In the genomic region with DNA sequence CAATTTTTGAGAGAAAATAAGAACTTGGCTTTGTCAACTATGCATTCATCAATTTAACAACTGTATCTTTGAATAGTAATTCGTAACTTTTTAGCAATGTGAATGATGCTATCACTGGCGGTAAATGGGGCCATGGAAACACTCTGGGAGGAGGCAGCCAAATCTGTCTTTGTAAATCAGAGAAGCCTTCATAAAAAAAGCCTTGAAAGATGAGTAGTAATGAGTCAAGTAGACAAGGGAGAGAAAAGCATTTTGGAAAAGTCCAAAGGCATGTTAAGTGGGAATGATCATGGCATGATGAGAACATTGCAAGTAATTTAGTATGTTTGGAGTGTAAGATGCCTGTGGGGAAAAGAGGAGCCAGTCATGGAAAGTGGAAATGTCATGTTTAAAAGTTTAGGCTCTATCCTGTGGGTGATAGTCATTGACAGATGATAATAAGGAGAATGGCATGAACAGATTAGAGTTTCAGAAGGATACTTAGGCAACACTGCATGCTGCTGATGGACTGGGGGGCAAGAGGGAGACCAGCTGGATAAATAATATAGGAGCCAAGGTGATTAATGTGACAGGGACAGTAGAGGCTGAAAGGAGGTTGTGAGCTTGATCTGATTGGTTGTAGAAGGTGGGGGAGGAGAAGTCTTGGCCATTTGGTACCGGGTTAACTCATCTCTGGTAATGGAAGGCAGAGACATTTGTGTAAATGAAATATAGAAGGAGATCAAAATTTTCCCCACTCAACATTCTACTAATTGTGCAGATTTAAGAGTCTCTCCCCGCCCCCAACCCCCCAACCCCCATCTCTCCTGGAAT, we compare ENCODE assay signal across 2 cellular contexts.
TF ChIP-seq lines count a peak whose summit lies in the region.

No MANE protein-coding gene starts in this region.

TF ChIP-seq in WTC11, 78 proteins besides CTCF, POLR2A, EP300 and RAD21 (continues in another document):
- TF ChIP-seq, protein P1, sequence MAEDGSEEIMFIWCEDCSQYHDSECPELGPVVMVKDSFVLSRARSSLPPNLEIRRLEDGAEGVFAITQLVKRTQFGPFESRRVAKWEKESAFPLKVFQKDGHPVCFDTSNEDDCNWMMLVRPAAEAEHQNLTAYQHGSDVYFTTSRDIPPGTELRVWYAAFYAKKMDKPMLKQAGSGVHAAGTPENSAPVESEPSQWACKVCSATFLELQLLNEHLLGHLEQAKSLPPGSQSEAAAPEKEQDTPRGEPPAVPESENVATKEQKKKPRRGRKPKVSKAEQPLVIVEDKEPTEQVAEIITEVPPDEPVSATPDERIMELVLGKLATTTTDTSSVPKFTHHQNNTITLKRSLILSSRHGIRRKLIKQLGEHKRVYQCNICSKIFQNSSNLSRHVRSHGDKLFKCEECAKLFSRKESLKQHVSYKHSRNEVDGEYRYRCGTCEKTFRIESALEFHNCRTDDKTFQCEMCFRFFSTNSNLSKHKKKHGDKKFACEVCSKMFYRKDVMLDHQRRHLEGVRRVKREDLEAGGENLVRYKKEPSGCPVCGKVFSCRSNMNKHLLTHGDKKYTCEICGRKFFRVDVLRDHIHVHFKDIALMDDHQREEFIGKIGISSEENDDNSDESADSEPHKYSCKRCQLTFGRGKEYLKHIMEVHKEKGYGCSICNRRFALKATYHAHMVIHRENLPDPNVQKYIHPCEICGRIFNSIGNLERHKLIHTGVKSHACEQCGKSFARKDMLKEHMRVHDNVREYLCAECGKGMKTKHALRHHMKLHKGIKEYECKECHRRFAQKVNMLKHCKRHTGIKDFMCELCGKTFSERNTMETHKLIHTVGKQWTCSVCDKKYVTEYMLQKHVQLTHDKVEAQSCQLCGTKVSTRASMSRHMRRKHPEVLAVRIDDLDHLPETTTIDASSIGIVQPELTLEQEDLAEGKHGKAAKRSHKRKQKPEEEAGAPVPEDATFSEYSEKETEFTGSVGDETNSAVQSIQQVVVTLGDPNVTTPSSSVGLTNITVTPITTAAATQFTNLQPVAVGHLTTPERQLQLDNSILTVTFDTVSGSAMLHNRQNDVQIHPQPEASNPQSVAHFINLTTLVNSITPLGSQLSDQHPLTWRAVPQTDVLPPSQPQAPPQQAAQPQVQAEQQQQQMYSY (CRISPR knock-in tag; IDR thresholded peaks at IDR 0.05), result no peak
- TF ChIP-seq, protein P2, sequence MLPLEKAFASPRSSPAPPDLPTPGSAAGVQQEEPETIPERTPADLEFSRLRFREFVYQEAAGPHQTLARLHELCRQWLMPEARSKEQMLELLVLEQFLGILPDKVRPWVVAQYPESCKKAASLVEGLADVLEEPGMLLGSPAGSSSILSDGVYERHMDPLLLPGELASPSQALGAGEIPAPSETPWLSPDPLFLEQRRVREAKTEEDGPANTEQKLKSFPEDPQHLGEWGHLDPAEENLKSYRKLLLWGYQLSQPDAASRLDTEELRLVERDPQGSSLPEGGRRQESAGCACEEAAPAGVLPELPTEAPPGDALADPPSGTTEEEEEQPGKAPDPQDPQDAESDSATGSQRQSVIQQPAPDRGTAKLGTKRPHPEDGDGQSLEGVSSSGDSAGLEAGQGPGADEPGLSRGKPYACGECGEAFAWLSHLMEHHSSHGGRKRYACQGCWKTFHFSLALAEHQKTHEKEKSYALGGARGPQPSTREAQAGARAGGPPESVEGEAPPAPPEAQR (CRISPR knock-in tag; IDR thresholded peaks at IDR 0.05), result no peak
- TF ChIP-seq ZNF263 (CRISPR knock-in tag; IDR thresholded peaks at IDR 0.05; ENCODE audit: low read depth) (no peak), SOX15 (CRISPR knock-in tag; IDR thresholded peaks at IDR 0.05) (no peak), ZNF219 (CRISPR knock-in tag; IDR thresholded peaks at IDR 0.05; ENCODE audit: borderline replicate concordance) (no peak), ATF1 (CRISPR knock-in tag; IDR thresholded peaks at IDR 0.05) (no peak), RELA (CRISPR knock-in tag; IDR thresholded peaks at IDR 0.05; ENCODE audit: borderline replicate concordance) (no peak), RORB (CRISPR knock-in tag; IDR thresholded peaks at IDR 0.05) (no peak), JAZF1 (CRISPR knock-in tag; IDR thresholded peaks at IDR 0.05) (no peak), OVOL2 (CRISPR knock-in tag; IDR thresholded peaks at IDR 0.05; ENCODE audit: borderline replicate concordance) (no peak), NFYB (CRISPR knock-in tag; conservative IDR thresholded peaks at IDR 0.05; ENCODE audit: low read depth) (no peak), ZNF423 (CRISPR knock-in tag; IDR thresholded peaks at IDR 0.05) (no peak), JUN (CRISPR knock-in tag; IDR thresholded peaks at IDR 0.05) (no peak)
- TF ChIP-seq, protein P3, sequence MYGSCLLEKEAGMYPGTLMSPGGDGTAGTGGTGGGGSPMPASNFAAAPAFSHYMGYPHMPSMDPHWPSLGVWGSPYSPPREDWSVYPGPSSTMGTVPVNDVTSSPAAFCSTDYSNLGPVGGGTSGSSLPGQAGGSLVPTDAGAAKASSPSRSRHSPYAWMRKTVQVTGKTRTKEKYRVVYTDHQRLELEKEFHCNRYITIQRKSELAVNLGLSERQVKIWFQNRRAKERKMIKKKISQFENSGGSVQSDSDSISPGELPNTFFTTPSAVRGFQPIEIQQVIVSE (CRISPR knock-in tag; IDR thresholded peaks at IDR 0.05; ENCODE audit: borderline replicate concordance), result no peak
- TF ChIP-seq, protein P4, sequence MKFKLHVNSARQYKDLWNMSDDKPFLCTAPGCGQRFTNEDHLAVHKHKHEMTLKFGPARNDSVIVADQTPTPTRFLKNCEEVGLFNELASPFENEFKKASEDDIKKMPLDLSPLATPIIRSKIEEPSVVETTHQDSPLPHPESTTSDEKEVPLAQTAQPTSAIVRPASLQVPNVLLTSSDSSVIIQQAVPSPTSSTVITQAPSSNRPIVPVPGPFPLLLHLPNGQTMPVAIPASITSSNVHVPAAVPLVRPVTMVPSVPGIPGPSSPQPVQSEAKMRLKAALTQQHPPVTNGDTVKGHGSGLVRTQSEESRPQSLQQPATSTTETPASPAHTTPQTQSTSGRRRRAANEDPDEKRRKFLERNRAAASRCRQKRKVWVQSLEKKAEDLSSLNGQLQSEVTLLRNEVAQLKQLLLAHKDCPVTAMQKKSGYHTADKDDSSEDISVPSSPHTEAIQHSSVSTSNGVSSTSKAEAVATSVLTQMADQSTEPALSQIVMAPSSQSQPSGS (CRISPR knock-in tag; IDR thresholded peaks at IDR 0.05; ENCODE audit: borderline replicate concordance, low read depth), result no peak
- TF ChIP-seq, protein P5, sequence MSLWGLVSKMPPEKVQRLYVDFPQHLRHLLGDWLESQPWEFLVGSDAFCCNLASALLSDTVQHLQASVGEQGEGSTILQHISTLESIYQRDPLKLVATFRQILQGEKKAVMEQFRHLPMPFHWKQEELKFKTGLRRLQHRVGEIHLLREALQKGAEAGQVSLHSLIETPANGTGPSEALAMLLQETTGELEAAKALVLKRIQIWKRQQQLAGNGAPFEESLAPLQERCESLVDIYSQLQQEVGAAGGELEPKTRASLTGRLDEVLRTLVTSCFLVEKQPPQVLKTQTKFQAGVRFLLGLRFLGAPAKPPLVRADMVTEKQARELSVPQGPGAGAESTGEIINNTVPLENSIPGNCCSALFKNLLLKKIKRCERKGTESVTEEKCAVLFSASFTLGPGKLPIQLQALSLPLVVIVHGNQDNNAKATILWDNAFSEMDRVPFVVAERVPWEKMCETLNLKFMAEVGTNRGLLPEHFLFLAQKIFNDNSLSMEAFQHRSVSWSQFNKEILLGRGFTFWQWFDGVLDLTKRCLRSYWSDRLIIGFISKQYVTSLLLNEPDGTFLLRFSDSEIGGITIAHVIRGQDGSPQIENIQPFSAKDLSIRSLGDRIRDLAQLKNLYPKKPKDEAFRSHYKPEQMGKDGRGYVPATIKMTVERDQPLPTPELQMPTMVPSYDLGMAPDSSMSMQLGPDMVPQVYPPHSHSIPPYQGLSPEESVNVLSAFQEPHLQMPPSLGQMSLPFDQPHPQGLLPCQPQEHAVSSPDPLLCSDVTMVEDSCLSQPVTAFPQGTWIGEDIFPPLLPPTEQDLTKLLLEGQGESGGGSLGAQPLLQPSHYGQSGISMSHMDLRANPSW (CRISPR knock-in tag; conservative IDR thresholded peaks at IDR 0.05; ENCODE audit: low read depth), result no peak

TF ChIP-seq in HepG2, 621 proteins besides CTCF, POLR2A, EP300 and RAD21 (continued from another document and continues in another):
- TF ChIP-seq, protein P5 (CRISPR knock-in tag; IDR thresholded peaks at IDR 0.05; ENCODE audit: borderline replicate concordance), result no peak
- no peak for TF ChIP-seq ZNF317 (CRISPR knock-in tag; IDR thresholded peaks at IDR 0.05)
- TF ChIP-seq, protein P6, sequence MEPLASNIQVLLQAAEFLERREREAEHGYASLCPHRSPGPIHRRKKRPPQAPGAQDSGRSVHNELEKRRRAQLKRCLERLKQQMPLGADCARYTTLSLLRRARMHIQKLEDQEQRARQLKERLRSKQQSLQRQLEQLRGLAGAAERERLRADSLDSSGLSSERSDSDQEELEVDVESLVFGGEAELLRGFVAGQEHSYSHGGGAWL (CRISPR knock-in tag; IDR thresholded peaks at IDR 0.05), result no peak
- no peak for TF ChIP-seq RELA (CRISPR knock-in tag; IDR thresholded peaks at IDR 0.05)
- no peak for TF ChIP-seq ZKSCAN1 (IDR thresholded peaks at IDR 0.05; ENCODE audit: low read length)
- no peak for TF ChIP-seq CBFB (CRISPR knock-in tag; IDR thresholded peaks at IDR 0.05)
- TF ChIP-seq KLF9 (CRISPR knock-in tag; IDR thresholded peaks at IDR 0.05; ENCODE audit: low read depth), result no peak
- TF ChIP-seq, protein P7, sequence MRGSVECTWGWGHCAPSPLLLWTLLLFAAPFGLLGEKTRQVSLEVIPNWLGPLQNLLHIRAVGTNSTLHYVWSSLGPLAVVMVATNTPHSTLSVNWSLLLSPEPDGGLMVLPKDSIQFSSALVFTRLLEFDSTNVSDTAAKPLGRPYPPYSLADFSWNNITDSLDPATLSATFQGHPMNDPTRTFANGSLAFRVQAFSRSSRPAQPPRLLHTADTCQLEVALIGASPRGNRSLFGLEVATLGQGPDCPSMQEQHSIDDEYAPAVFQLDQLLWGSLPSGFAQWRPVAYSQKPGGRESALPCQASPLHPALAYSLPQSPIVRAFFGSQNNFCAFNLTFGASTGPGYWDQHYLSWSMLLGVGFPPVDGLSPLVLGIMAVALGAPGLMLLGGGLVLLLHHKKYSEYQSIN (CRISPR knock-in tag; IDR thresholded peaks at IDR 0.05; ENCODE audit: borderline replicate concordance), result no peak
- TF ChIP-seq NCOA1 (CRISPR knock-in tag; IDR thresholded peaks at IDR 0.05), result no peak
- TF ChIP-seq KDM3A (CRISPR knock-in tag; IDR thresholded peaks at IDR 0.05; ENCODE audit: low read depth), result no peak
- TF ChIP-seq, protein P8, sequence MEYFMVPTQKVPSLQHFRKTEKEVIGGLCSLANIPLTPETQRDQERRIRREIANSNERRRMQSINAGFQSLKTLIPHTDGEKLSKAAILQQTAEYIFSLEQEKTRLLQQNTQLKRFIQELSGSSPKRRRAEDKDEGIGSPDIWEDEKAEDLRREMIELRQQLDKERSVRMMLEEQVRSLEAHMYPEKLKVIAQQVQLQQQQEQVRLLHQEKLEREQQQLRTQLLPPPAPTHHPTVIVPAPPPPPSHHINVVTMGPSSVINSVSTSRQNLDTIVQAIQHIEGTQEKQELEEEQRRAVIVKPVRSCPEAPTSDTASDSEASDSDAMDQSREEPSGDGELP (IDR thresholded peaks at IDR 0.05; ENCODE audit: borderline replicate concordance, low read depth), result 0 out of 2 replicates have a peak, but pooled peaks have one; percentile 40
- TF ChIP-seq, protein P9, sequence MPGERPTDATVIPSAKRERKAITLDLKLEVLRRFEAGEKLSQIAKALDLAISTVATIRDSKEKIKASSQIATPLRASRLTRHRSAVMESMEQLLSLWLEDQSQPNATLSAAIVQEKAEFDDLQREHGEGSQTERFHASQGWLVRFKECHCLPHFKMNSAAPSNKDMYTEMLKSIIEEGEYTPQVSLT (CRISPR knock-in tag; IDR thresholded peaks at IDR 0.05; ENCODE audit: borderline replicate concordance, low read depth), result no peak
- TF ChIP-seq, protein P10, sequence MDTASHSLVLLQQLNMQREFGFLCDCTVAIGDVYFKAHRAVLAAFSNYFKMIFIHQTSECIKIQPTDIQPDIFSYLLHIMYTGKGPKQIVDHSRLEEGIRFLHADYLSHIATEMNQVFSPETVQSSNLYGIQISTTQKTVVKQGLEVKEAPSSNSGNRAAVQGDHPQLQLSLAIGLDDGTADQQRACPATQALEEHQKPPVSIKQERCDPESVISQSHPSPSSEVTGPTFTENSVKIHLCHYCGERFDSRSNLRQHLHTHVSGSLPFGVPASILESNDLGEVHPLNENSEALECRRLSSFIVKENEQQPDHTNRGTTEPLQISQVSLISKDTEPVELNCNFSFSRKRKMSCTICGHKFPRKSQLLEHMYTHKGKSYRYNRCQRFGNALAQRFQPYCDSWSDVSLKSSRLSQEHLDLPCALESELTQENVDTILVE (CRISPR knock-in tag; IDR thresholded peaks at IDR 0.05), result no peak
- TF ChIP-seq HOXA7 (CRISPR knock-in tag; IDR thresholded peaks at IDR 0.05), result no peak
- TF ChIP-seq SNAPC2 (CRISPR knock-in tag; IDR thresholded peaks at IDR 0.05), result no peak
- no peak for TF ChIP-seq GABPA (IDR thresholded peaks at IDR 0.05; ENCODE audit: low read depth, low read length)
- no peak for TF ChIP-seq GABPA (CRISPR knock-in tag; IDR thresholded peaks at IDR 0.05; ENCODE audit: low read depth)
- TF ChIP-seq ZNF138 (CRISPR knock-in tag; IDR thresholded peaks at IDR 0.05; ENCODE audit: low read depth), result no peak
- no peak for TF ChIP-seq MXD4 (CRISPR knock-in tag; IDR thresholded peaks at IDR 0.05)
- no peak for TF ChIP-seq ZNF883 (CRISPR knock-in tag; IDR thresholded peaks at IDR 0.05; ENCODE audit: not compliant biosample characterization)
- 0 out of 2 replicates have a peak, but pooled peaks have one; percentile 43 for TF ChIP-seq SSRP1 (CRISPR knock-in tag; IDR thresholded peaks at IDR 0.05)
- TF ChIP-seq, protein P11, sequence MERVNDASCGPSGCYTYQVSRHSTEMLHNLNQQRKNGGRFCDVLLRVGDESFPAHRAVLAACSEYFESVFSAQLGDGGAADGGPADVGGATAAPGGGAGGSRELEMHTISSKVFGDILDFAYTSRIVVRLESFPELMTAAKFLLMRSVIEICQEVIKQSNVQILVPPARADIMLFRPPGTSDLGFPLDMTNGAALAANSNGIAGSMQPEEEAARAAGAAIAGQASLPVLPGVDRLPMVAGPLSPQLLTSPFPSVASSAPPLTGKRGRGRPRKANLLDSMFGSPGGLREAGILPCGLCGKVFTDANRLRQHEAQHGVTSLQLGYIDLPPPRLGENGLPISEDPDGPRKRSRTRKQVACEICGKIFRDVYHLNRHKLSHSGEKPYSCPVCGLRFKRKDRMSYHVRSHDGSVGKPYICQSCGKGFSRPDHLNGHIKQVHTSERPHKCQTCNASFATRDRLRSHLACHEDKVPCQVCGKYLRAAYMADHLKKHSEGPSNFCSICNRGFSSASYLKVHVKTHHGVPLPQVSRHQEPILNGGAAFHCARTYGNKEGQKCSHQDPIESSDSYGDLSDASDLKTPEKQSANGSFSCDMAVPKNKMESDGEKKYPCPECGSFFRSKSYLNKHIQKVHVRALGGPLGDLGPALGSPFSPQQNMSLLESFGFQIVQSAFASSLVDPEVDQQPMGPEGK (CRISPR knock-in tag; IDR thresholded peaks at IDR 0.05), result peak; percentile 9; the same call in 1 of the 2 replicates
- TF ChIP-seq ZNF367 (CRISPR knock-in tag; IDR thresholded peaks at IDR 0.05; ENCODE audit: borderline replicate concordance), result no peak
